ENCODE assay signal across 1 cellular context in genomic region chr12:4423528-4424195, GRCh38.
TF ChIP-seq lines count a peak whose summit lies in the region.

No MANE protein-coding gene starts in this region.

TF ChIP-seq in H1, 55 proteins besides CTCF, POLR2A, EP300 and RAD21 (continued from another document):
- no peak for TF ChIP-seq BCL11A (IDR thresholded peaks at IDR 0.05; ENCODE audit: low read depth in 2 of 2, low read length in 2 of 2)
- no peak for TF ChIP-seq SRF (IDR thresholded peaks at IDR 0.05; ENCODE audit: low read depth, low read length)
TF ChIP-seq in H1: peak in this region for 0.
